8 cellular contexts compared by ENCODE assay signal in genomic region chr9:69173497-69173890, GRCh38. TPM values are rescaled to one million over a fixed set of nuclear protein-coding genes. Genes with fewer than 3 reads are reported as not detected.
DNase-seq lines count a peak whose midpoint lies in the region; TF ChIP-seq lines count a peak whose summit lies in the region.

No MANE protein-coding gene starts in this region.

- H3K27ac ChIP-seq in OCI-LY7 (ENCODE audit: low read depth, low read length, poor library complexity, severe bottlenecking): no peak overlapping the region
- H3K27ac ChIP-seq in esophagus squamous epithelium: peak overlapping the region; percentile 65 to 83 (median 79)
- H3K27ac ChIP-seq in sigmoid colon: peak overlapping the region; percentile 59 to 87 (median 66)

- TF ChIP-seq CTCF in OCI-LY7 (conservative IDR thresholded peaks at IDR 0.05; ENCODE audit: low read length) (no peak), esophagus squamous epithelium (IDR thresholded peaks at IDR 0.05) (no peak), sigmoid colon (IDR thresholded peaks at IDR 0.05) (no peak)

- H3K9me3 Mint-ChIP-seq in T-helper 1 cell treated with Interleukin-12 subunit alpha and Interleukin-12 subunit beta and Interleukin-4 antibody, amounts not matched to agents 30 μg/mL and 1 μg/mL, for 36 hours: no peaks in the 10 kb centered on the region

- no TSS peak for BruUV-seq in OCI-LY7 (replicated peaks; lab: Mats Ljungman, UMichigan)

- H3K79me2 ChIP-seq in OCI-LY7 (ENCODE audit: insufficient read depth, low read depth, low read length): no peaks in the 10 kb centered on the region

- no peak for TF ChIP-seq EP300 in sigmoid colon (IDR thresholded peaks at IDR 0.05)

- H3K27me3 ChIP-seq in esophagus squamous epithelium (no peaks in the 10 kb centered on the region), sigmoid colon (no peaks in the 10 kb centered on the region)

- H3K27ac Mint-ChIP-seq in T-helper 1 cell treated with Interleukin-12 subunit alpha and Interleukin-12 subunit beta and Interleukin-4 antibody, amounts not matched to agents 30 μg/mL and 1 μg/mL, for 36 hours: peak overlapping the region; percentile 27

- no peaks in the 10 kb centered on the region for H3K36me3 Mint-ChIP-seq in T-helper 1 cell treated with Interleukin-12 subunit alpha and Interleukin-12 subunit beta and Interleukin-4 antibody, amounts not matched to agents 30 μg/mL and 1 μg/mL, for 36 hours (ENCODE audit: low read depth)

- intact Hi-C loops in OCI-LY7 (cut with micrococcal nuclease; ENCODE audit: unreplicated experiment) (loop anchor here (5.0 kb wide), 1 partner anchor 51 kb away; no protein-coding TSS in a partner anchor), esophagus squamous epithelium (cut with DNase I) (no loop called here), sigmoid colon (cut with DNase I) (no loop called here)

- no peaks in the 10 kb centered on the region for H3K36me3 ChIP-seq in OCI-LY7 (ENCODE audit: insufficient read depth, low read length)
- no peaks in the 10 kb centered on the region for H3K36me3 ChIP-seq in esophagus squamous epithelium
- no peaks in the 10 kb centered on the region for H3K36me3 ChIP-seq in sigmoid colon

- H3K27me3 Mint-ChIP-seq in T-helper 1 cell treated with Interleukin-12 subunit alpha and Interleukin-12 subunit beta and Interleukin-4 antibody, amounts not matched to agents 30 μg/mL and 1 μg/mL, for 36 hours (ENCODE audit: low read depth): peaks cover 16% of the 10 kb centered on the region

- H4K20me1 ChIP-seq in OCI-LY7 (ENCODE audit: insufficient read depth, low read length): no peaks in the 10 kb centered on the region

- WGBS in esophagus squamous epithelium, 2 donors: 7 to 10% methylated on average over 4 to 9 of the region's 17 CpGs
- 34 to 69% methylated on average over 17 of the region's 17 CpGs for WGBS in sigmoid colon, 2 donors

- H3K4me1 Mint-ChIP-seq in T-helper 1 cell treated with Interleukin-12 subunit alpha and Interleukin-12 subunit beta and Interleukin-4 antibody, amounts not matched to agents 30 μg/mL and 1 μg/mL, for 36 hours (ENCODE audit: low read depth): peaks cover 40% of the 10 kb centered on the region

- peak overlapping the region; percentile 46 for H2AFZ ChIP-seq in OCI-LY7 (ENCODE audit: low read length)

- POLR2A ChIA-PET in OCI-LY7 (lab: Charles Lee): no interaction called here

- CTCF ChIA-PET in OCI-LY7 (lab: Charles Lee; ENCODE audit: unreplicated experiment): no interaction called here

- peak overlapping the region; percentile 76 for H3K4me2 ChIP-seq in OCI-LY7 (ENCODE audit: low read length)

- H3K4me3 Mint-ChIP-seq in T-helper 1 cell treated with Interleukin-12 subunit alpha and Interleukin-12 subunit beta and Interleukin-4 antibody, amounts not matched to agents 30 μg/mL and 1 μg/mL, for 36 hours: peak overlapping the region; percentile 78

- DNase-seq in T-helper 1 cell (no peak), OCI-LY7 (ENCODE audit: low spot score) (no peak), esophagus squamous epithelium (lab: John Stamatoyannopoulos, UW) (no peak), sigmoid colon (no peak), erythroblast (lab: John Stamatoyannopoulos, UW) (no peak), 8988T (no peak)
- no peak for DNase-seq in activated CD4-positive, alpha-beta T cell treated with anti-CD3 and anti-CD28 coated beads for 4 hours

- H3K4me3 ChIP-seq in OCI-LY7 (ENCODE audit: low read depth, low read length, poor library complexity, severe bottlenecking): peak overlapping the region; percentile 72
- peak overlapping the region; percentile 60 to 86 (median 62) for H3K4me3 ChIP-seq in esophagus squamous epithelium
- H3K4me3 ChIP-seq in sigmoid colon: peak overlapping the region; percentile 41 to 80 (median 64)

- H3K4me1 ChIP-seq in OCI-LY7 (ENCODE audit: insufficient read depth, low read length, poor library complexity, severe bottlenecking): peaks cover 28% of the 10 kb centered on the region
- peaks cover 16 to 68% (median 27%) of the 10 kb centered on the region in 3 donors for H3K4me1 ChIP-seq in esophagus squamous epithelium
- peaks cover 0 to 25% (median 11%) of the 10 kb centered on the region in 4 donors for H3K4me1 ChIP-seq in sigmoid colon

- H3K9me3 ChIP-seq in OCI-LY7 (ENCODE audit: low read length) (no peaks in the 10 kb centered on the region), esophagus squamous epithelium (no peaks in the 10 kb centered on the region), sigmoid colon (no peaks in the 10 kb centered on the region)

- no peak for TF ChIP-seq POLR2A in esophagus squamous epithelium (IDR thresholded peaks at IDR 0.05)
- no peak for TF ChIP-seq POLR2A in sigmoid colon (IDR thresholded peaks at IDR 0.05)
- TF ChIP-seq POLR2A in erythroblast (IDR thresholded peaks at IDR 0.05; ENCODE audit: low read length): no peak

- H3K9me2 ChIP-seq in OCI-LY7 (ENCODE audit: insufficient read depth, low read length): no peaks in the 10 kb centered on the region

RNA-seq across cellular contexts. Expression of gene TJP2, which starts 0.6 kb away (rescaled TPM):
- total RNA-seq in OCI-LY7 (2014; rRNA removed; shearing (Covaris generic)): 15.1 and 16.2 TPM in 2 replicates
- total RNA-seq in OCI-LY7 (2022) (18.0 and 24.5 TPM in 2 replicates), esophagus squamous epithelium (100 to 1,000 TPM; 101 to 301 (median 152) TPM), sigmoid colon (10 to 100 TPM; 16.1 to 27.8 (median 24.9) TPM)
- polyA plus RNA-seq in sigmoid colon: 10 to 100 TPM; 44.4 to 46.5 (median 45.5) TPM
